ENCODE assay signal across 24 cellular contexts in genomic region chr12:94812345-94812744, GRCh38.
DNase-seq lines count a peak whose midpoint lies in the region; ATAC-seq and TF ChIP-seq lines count a peak whose summit lies in the region.
"Had no signal": no experiment of that assay in that cellular context is flagged by ENCODE, and none has a peak within 500 bp of the region (broad histone marks: within the 10 kb centered on the region; RNA-seq: fewer than 3 reads in every experiment).

No MANE protein-coding gene starts in this region.

- no peak overlapping the region for H3K27ac ChIP-seq in body of pancreas
- H3K27ac ChIP-seq: esophagus squamous epithelium, SJSA1 had no signal

- no peaks in the 10 kb centered on the region for H3K27me3 ChIP-seq in body of pancreas
- H3K27me3 ChIP-seq: esophagus squamous epithelium, SJSA1 had no signal

- TF ChIP-seq CTCF in body of pancreas (IDR thresholded peaks at IDR 0.05), result no peak

- no peak for TF ChIP-seq POLR2A in body of pancreas (IDR thresholded peaks at IDR 0.05)

- H3K9me3 ChIP-seq in body of pancreas, result peaks cover 0 to 11% (median 3%) of the 10 kb centered on the region in 3 donors

- H3K4me1 ChIP-seq in body of pancreas, result no peaks in the 10 kb centered on the region
- H3K4me1 ChIP-seq: esophagus squamous epithelium, SJSA1 had no signal

- intact Hi-C loops in body of pancreas (cut with DNase I), result no loop called here

- no peak overlapping the region for H3K4me3 ChIP-seq in body of pancreas
- H3K4me3 ChIP-seq: esophagus squamous epithelium, SJSA1 had no signal

- no peak for DNase-seq in effector CD4-positive, alpha-beta T cell
- DNase-seq in body of pancreas (no peak), NCI-H748 (lab: John Stamatoyannopoulos, UW; ENCODE audit: unreplicated experiment) (no peak), DMS 273 (lab: John Stamatoyannopoulos, UW; ENCODE audit: unreplicated experiment) (no peak)
- DNase-seq: activated CD4-positive, CD25-positive, alpha-beta regulatory T cell; activated CD8-positive, alpha-beta T cell treated with anti-CD3 and anti-CD28 coated beads for 36 hours; activated naive CD4-positive, alpha-beta T cell treated with anti-CD3 and anti-CD28 coated beads, Interleukin-2, amount 10 ng/mL, durations not matched to agents 7 days and 5 days; activated T-cell treated with anti-CD3 and anti-CD28 coated beads, Interleukin-2, amount 50 U/mL, for 4 hours; AML-193; aorta; DND-41; effector memory CD8-positive, alpha-beta T cell; esophagus squamous epithelium; H9; left cardiac atrium; NCI-H1694; stimulated activated naive CD8-positive, alpha-beta T cell treated with anti-CD3 and anti-CD28 coated beads, Interleukin-15, amount 100 ng/mL, for 72 hours; T-helper 2 cell; trophoblast cell had no signal

- 62 to 90% methylated on average over 2 of the region's 2 CpGs for WGBS in body of pancreas, 2 donors

- no peaks in the 10 kb centered on the region for H3K36me3 ChIP-seq in body of pancreas (replicated peaks in 1 of 2; ENCODE audit: insufficient read depth in 1 of 2, low read depth in 2 of 2)
- H3K36me3 ChIP-seq: esophagus squamous epithelium, SJSA1 had no signal

- ATAC-seq in GM18868 (IDR thresholded peaks at IDR 0.05; ENCODE audit: unreplicated experiment) (peak; percentile 71), GM21825 (IDR thresholded peaks at IDR 0.05; ENCODE audit: unreplicated experiment) (peak; percentile 32), HG03280 (IDR thresholded peaks at IDR 0.05; ENCODE audit: unreplicated experiment) (peak; percentile 52), body of pancreas (no peak)
- ATAC-seq: activated CD8-positive, alpha-beta T cell treated with anti-CD3 and anti-CD28 coated beads for 36 hours; activated T-cell treated with anti-CD3 and anti-CD28 coated beads, Interleukin-2, amount 50 U/mL, for 4 hours; effector memory CD8-positive, alpha-beta T cell; left cardiac atrium; Panc1; stimulated activated naive CD8-positive, alpha-beta T cell treated with anti-CD3 and anti-CD28 coated beads, Interleukin-15, amount 100 ng/mL, for 72 hours had no signal
